Comparison of ENCODE assay signal across 13 cellular contexts in the genomic region with DNA sequence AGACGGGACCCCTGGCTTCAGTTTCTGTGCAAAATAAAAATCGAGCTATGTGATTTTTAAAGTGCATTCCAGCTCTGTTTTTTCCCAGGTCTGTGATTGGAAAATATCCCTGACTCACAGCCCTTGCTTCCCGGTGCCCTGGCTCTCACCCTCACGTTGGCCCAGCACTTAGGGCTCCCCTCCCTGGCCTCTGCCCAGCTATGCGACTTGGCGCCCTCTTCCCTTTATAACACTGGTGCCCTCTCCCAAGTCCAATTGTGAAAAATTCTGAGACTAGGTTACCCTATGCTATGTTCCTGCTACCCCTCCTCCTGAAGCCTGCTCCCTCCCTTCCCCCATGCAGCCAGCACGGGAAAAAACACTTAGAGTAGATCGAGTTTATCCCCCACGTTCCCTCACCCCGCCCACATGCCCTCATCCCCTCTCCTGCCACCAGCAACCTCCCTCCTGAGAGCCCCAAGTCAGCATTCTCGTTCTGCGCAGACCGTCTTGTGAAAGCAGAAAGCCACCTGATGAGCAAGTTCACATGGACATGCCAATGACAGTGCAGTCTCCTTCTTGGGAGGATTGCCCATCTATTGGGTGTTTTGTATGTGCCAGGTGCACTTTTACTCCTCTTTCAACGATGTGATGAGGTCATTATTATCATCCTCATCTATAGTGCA.
A peak's percentile ranks its signal among the peaks of the same experiment; 100 is the strongest.
DNase-seq lines count a peak whose midpoint lies in the region; TF ChIP-seq lines count a peak whose summit lies in the region.
"Had no signal": no experiment of that assay in that cellular context is flagged by ENCODE, and none has a peak within 500 bp of the region (broad histone marks: within the 10 kb centered on the region; RNA-seq: fewer than 3 reads in every experiment).

No MANE protein-coding gene starts in this region.

- H4K20me1 ChIP-seq in KMS-11 (ENCODE audit: insufficient read depth) = no peaks in the 10 kb centered on the region

- H3K9me3 ChIP-seq in endodermal cell (ENCODE audit: control insufficient read depth, low read length) (no peaks in the 10 kb centered on the region), Peyer's patch (no peaks in the 10 kb centered on the region)

- 77 to 82% methylated on average over 7 to 13 of the region's 14 CpGs for WGBS in endodermal cell (ENCODE audit: insufficient coverage in 1 of 2, insufficient read length in 1 of 2), 2 experiments

- peak overlapping the region; percentile 36 for H3K27ac Mint-ChIP-seq in endodermal cell
- peak overlapping the region; percentile 70 for H3K27ac Mint-ChIP-seq in neural crest cell (ENCODE audit: unreplicated experiment)
- no peak overlapping the region for H3K27ac Mint-ChIP-seq in activated T-helper 2 cell treated with anti-CD3 and anti-CD28 coated beads, Interferon-gamma antibody, Interleukin-2, Interleukin-4, amounts not matched to agents 10 μg/mL and 5 μg/mL and 100 μg/mL, durations not matched to agents 14 hours and 24 hours and 36 hours
- H3K27ac Mint-ChIP-seq: T-helper 17 cell had no signal

- TF ChIP-seq POLR2A in Peyer's patch (IDR thresholded peaks at IDR 0.05) = no peak

- H3K9me3 Mint-ChIP-seq in endodermal cell (no peaks in the 10 kb centered on the region), neural crest cell (no peaks in the 10 kb centered on the region)
- no peaks in the 10 kb centered on the region for H3K9me3 Mint-ChIP-seq in activated T-helper 2 cell treated with anti-CD3 and anti-CD28 coated beads, Interferon-gamma antibody, Interleukin-2, Interleukin-4, amounts not matched to agents 10 μg/mL and 5 μg/mL and 100 μg/mL, durations not matched to agents 14 hours and 24 hours and 36 hours

- H3K79me2 ChIP-seq in KMS-11 (ENCODE audit: insufficient read depth, low read depth) = no peaks in the 10 kb centered on the region

- H3K36me3 ChIP-seq in KMS-11 (ENCODE audit: insufficient read depth) (no peaks in the 10 kb centered on the region), endodermal cell (ENCODE audit: control insufficient read depth, insufficient read depth, low read length) (no peaks in the 10 kb centered on the region), Peyer's patch (no peaks in the 10 kb centered on the region)

- no peak overlapping the region for H3K27ac ChIP-seq in KMS-11
- no peak overlapping the region for H3K27ac ChIP-seq in endodermal cell (ENCODE audit: low read depth, low read length)
- H3K27ac ChIP-seq in Peyer's patch = no peak overlapping the region

- H3K27me3 ChIP-seq in KMS-11 (ENCODE audit: insufficient read depth, low read depth) (no peaks in the 10 kb centered on the region), endodermal cell (ENCODE audit: control insufficient read depth, insufficient read depth, low read length, poor library complexity, severe bottlenecking) (no peaks in the 10 kb centered on the region), Peyer's patch (no peaks in the 10 kb centered on the region)

- H3K4me1 Mint-ChIP-seq in endodermal cell = peaks cover 32% of the 10 kb centered on the region
- H3K4me1 Mint-ChIP-seq in neural crest cell = peaks cover 39% of the 10 kb centered on the region
- H3K4me1 Mint-ChIP-seq in activated T-helper 2 cell treated with anti-CD3 and anti-CD28 coated beads, Interferon-gamma antibody, Interleukin-2, Interleukin-4, amounts not matched to agents 10 μg/mL and 5 μg/mL and 100 μg/mL, durations not matched to agents 14 hours and 24 hours and 36 hours (ENCODE audit: low read depth) = no peaks in the 10 kb centered on the region
- H3K4me1 Mint-ChIP-seq: T-helper 17 cell had no signal

- no peaks in the 10 kb centered on the region for H3K36me3 Mint-ChIP-seq in endodermal cell (ENCODE audit: low read depth)
- no peaks in the 10 kb centered on the region for H3K36me3 Mint-ChIP-seq in neural crest cell (ENCODE audit: low read depth)
- no peaks in the 10 kb centered on the region for H3K36me3 Mint-ChIP-seq in activated T-helper 2 cell treated with anti-CD3 and anti-CD28 coated beads, Interferon-gamma antibody, Interleukin-2, Interleukin-4, amounts not matched to agents 10 μg/mL and 5 μg/mL and 100 μg/mL, durations not matched to agents 14 hours and 24 hours and 36 hours (ENCODE audit: low read depth)

- intact Hi-C loops in activated T-helper 2 cell treated with anti-CD3 and anti-CD28 coated beads, Interferon-gamma antibody, Interleukin-2, Interleukin-4, amounts not matched to agents 10 μg/mL and 5 μg/mL and 100 μg/mL, durations not matched to agents 14 hours and 24 hours and 36 hours (cut with micrococcal nuclease) = no loop called here

- H3K4me3 Mint-ChIP-seq in endodermal cell = no peak overlapping the region
- no peak overlapping the region for H3K4me3 Mint-ChIP-seq in neural crest cell
- no peak overlapping the region for H3K4me3 Mint-ChIP-seq in activated T-helper 2 cell treated with anti-CD3 and anti-CD28 coated beads, Interferon-gamma antibody, Interleukin-2, Interleukin-4, amounts not matched to agents 10 μg/mL and 5 μg/mL and 100 μg/mL, durations not matched to agents 14 hours and 24 hours and 36 hours (ENCODE audit: low read depth)
- H3K4me3 Mint-ChIP-seq: T-helper 17 cell had no signal

- TF ChIP-seq CTCF in KMS-11 (conservative IDR thresholded peaks at IDR 0.05; ENCODE audit: low read depth, low read length) (no peak), endodermal cell (conservative IDR thresholded peaks at IDR 0.05) (no peak), neural crest cell (conservative IDR thresholded peaks at IDR 0.05) (no peak), Peyer's patch (IDR thresholded peaks at IDR 0.05) (no peak)

- H2AFZ ChIP-seq in KMS-11 (ENCODE audit: low read depth) = peak overlapping the region; percentile 30; the same call in 1 of the 2 replicates

- peaks cover 2% of the 10 kb centered on the region for H3K27me3 Mint-ChIP-seq in endodermal cell (ENCODE audit: insufficient read depth)
- H3K27me3 Mint-ChIP-seq in neural crest cell (ENCODE audit: low read depth) = no peaks in the 10 kb centered on the region
- peaks cover 2% of the 10 kb centered on the region for H3K27me3 Mint-ChIP-seq in activated T-helper 2 cell treated with anti-CD3 and anti-CD28 coated beads, Interferon-gamma antibody, Interleukin-2, Interleukin-4, amounts not matched to agents 10 μg/mL and 5 μg/mL and 100 μg/mL, durations not matched to agents 14 hours and 24 hours and 36 hours (ENCODE audit: low read depth)

- peak; percentile 31 for DNase-seq in A172 (ENCODE audit: low spot score)
- DNase-seq in endodermal cell = no peak
- no peak for DNase-seq in neural crest cell (ENCODE audit: low read depth, low spot score)
- DNase-seq in activated naive CD4-positive, alpha-beta T cell (lab: John Stamatoyannopoulos, UW) = no peak
- no peak for DNase-seq in activated T-helper 2 cell treated with anti-CD3 and anti-CD28 coated beads, Interferon-gamma antibody, Interleukin-2, Interleukin-4, amounts not matched to agents 10 μg/mL and 5 μg/mL and 100 μg/mL, durations not matched to agents 14 hours and 24 hours and 36 hours (ENCODE audit: low spot score)
- DNase-seq in MV-4-11 (lab: John Stamatoyannopoulos, UW) = no peak
- no peak for DNase-seq in Peyer's patch
- DNase-seq: activated CD8-positive, alpha-beta memory T cell treated with anti-CD3 and anti-CD28 coated beads for 24 hours; effector memory CD4-positive, alpha-beta T cell; NCI-H187; stimulated activated CD4-positive, alpha-beta T cell treated with anti-CD3 and anti-CD28 coated beads, Interleukin-4, amount 100 ng/mL, for 4 hours; T-helper 17 cell had no signal

- 0 out of 2 replicates have a peak overlapping the region, but pooled peaks have one; percentile 17 for H3K4me2 ChIP-seq in KMS-11

- H3K9ac ChIP-seq in KMS-11 = no peak overlapping the region
- H3K9ac ChIP-seq in endodermal cell (ENCODE audit: extremely low read depth, low read length, poor library complexity, severe bottlenecking) = no peak overlapping the region

- no peak overlapping the region for H3K4me3 ChIP-seq in KMS-11 (IDR thresholded peaks at IDR 0.05; ENCODE audit: insufficient read depth, low read depth, low read length)
- H3K4me3 ChIP-seq in endodermal cell (ENCODE audit: low read length) = no peak overlapping the region
- no peak overlapping the region for H3K4me3 ChIP-seq in Peyer's patch

- peaks cover 30% of the 10 kb centered on the region for H3K4me1 ChIP-seq in KMS-11 (ENCODE audit: low read depth, poor library complexity, severe bottlenecking)
- H3K4me1 ChIP-seq in endodermal cell (ENCODE audit: control insufficient read depth, insufficient read depth, low read length) = peaks cover 9% of the 10 kb centered on the region
- no peaks in the 10 kb centered on the region for H3K4me1 ChIP-seq in Peyer's patch
